Comparison of ENCODE assay signal across 8 cellular contexts in the genomic region with DNA sequence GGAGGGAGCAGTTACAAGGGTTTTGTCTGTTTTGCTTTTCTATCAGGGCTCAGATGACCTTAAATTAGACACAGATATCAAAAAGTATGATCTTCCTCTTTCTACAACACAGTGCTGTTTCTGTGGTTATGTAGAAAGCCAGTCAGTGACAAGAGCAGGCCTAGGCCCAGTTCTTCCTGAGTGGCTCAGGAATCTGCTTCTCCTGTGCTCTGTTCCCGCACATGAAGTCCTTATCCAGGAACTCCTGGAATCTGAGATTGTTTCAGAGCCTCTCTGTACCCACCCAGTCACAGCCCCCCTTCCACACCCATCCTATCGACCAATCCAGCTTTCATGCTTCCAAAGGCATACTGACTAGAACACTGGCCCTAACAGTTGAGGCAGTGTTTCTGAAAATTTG. TPM values are rescaled to one million over a fixed set of nuclear protein-coding genes. Genes with fewer than 3 reads are reported as not detected.
DNase-seq lines count a peak whose midpoint lies in the region; ATAC-seq and TF ChIP-seq lines count a peak whose summit lies in the region.
"Had no signal": no experiment of that assay in that cellular context is flagged by ENCODE, and none has a peak within 500 bp of the region (broad histone marks: within the 10 kb centered on the region; RNA-seq: fewer than 3 reads in every experiment).

No MANE protein-coding gene starts in this region.

- peaks cover 25% of the 10 kb centered on the region for H3K4me1 Mint-ChIP-seq in stimulated activated naive CD8-positive, alpha-beta T cell treated with anti-CD3 and anti-CD28 coated beads, Interleukin-15, Interleukin-2, amounts not matched to agents 100 ng/mL and 50 ng/mL, for 24 hours (ENCODE audit: low read depth)
- peaks cover 7 to 10% of the 10 kb centered on the region in 2 experiments for H3K4me1 Mint-ChIP-seq in H9

- no peak overlapping the region for H3K23ac ChIP-seq in H9 (ENCODE audit: insufficient read length, low read depth, low read length)

- H3F3A ChIP-seq in PC-9 (ENCODE audit: insufficient read depth, low read depth) = peaks cover 6% of the 10 kb centered on the region; the same call in 1 of the 2 replicates

- intact Hi-C loops in HCT116 (cut with micrococcal nuclease) (no loop called here), PC-9 (cut with micrococcal nuclease; ENCODE audit: unreplicated experiment) (no loop called here)

- H3K4me1 ChIP-seq in HCT116 (ENCODE audit: control insufficient read depth in 1 of 2, insufficient read depth in 2 of 2, low read length in 2 of 2) (peaks cover 11 to 16% of the 10 kb centered on the region in 2 experiments), PC-9 (replicated peaks; ENCODE audit: insufficient read depth) (peaks cover 21% of the 10 kb centered on the region), gastroesophageal sphincter (peaks cover 0 to 25% (median 0%) of the 10 kb centered on the region in 3 donors), H9 (ENCODE audit: insufficient read depth, low read length) (no peaks in the 10 kb centered on the region)

- no peak for TF ChIP-seq POLR2A in HCT116 (IDR thresholded peaks at IDR 0.05; ENCODE audit: borderline replicate concordance, extremely low read depth, insufficient read depth, insufficient read length)
- no peak for TF ChIP-seq POLR2A in gastroesophageal sphincter (IDR thresholded peaks at IDR 0.05)

- no peaks in the 10 kb centered on the region for H3K27me3 ChIP-seq in HCT116 (ENCODE audit: insufficient read depth, low read length)
- H3K27me3 ChIP-seq in PC-9 (ENCODE audit: insufficient read depth, low read depth) = no peaks in the 10 kb centered on the region
- no peaks in the 10 kb centered on the region for H3K27me3 ChIP-seq in gastroesophageal sphincter
- no peaks in the 10 kb centered on the region for H3K27me3 ChIP-seq in H9 (ENCODE audit: insufficient read depth, low read length)

- no peak overlapping the region for H3T11ph ChIP-seq in H9 (ENCODE audit: low read length)

- POLR2A ChIA-PET in HCT116 (lab: Charles Lee) = no interaction called here
- POLR2A ChIA-PET in PC-9 (lab: Charles Lee; ENCODE audit: unreplicated experiment) = interaction anchor here (0.7 kb wide), 1 partner anchor 472 kb away, joined by 5 read pairs; no protein-coding TSS in a partner anchor

- ATAC-seq in HCT116 (no peak; the same call in 1 of the 2 replicates), gastroesophageal sphincter (peak; percentile 42)

- WGBS in gastroesophageal sphincter (ENCODE audit: low coverage in 1 of 2), 2 donors = 39 to 95% methylated on average over 2 of the region's 2 CpGs
- WGBS in H9 (ENCODE audit: extremely low coverage, insufficient read length, low lambda C conversion rate) = no CpG with 5 or more reads among the region's 2 CpGs

- H2AK5ac ChIP-seq in H9 (ENCODE audit: insufficient read length, low read length) = no peak overlapping the region

- no peak overlapping the region for H3K18ac ChIP-seq in H9 (ENCODE audit: insufficient read length, low read depth, low read length)

- no peak overlapping the region for H2BK20ac ChIP-seq in H9 (ENCODE audit: low read depth, low read length, poor library complexity, severe bottlenecking)

- H3K9ac ChIP-seq in HCT116 (ENCODE audit: low read length) (no peak overlapping the region), H9 (ENCODE audit: extremely low read depth, insufficient read length, low read length) (no peak overlapping the region)

- no peaks in the 10 kb centered on the region for H3K36me3 ChIP-seq in HCT116 (ENCODE audit: control insufficient read depth in 1 of 2, insufficient read depth in 2 of 2, low read length in 2 of 2)
- H3K36me3 ChIP-seq in PC-9 (ENCODE audit: low read depth) = no peaks in the 10 kb centered on the region
- H3K36me3 ChIP-seq in gastroesophageal sphincter = peaks cover 0 to 93% of the 10 kb centered on the region in 2 donors

- no peak overlapping the region for H2BK15ac ChIP-seq in H9 (ENCODE audit: low read depth, low read length)

- H2AFZ ChIP-seq in HCT116 (ENCODE audit: low read depth, low read length, poor library complexity, severe bottlenecking) (no peak overlapping the region), PC-9 (no peak overlapping the region), H9 (ENCODE audit: low read length) (no peak overlapping the region)

- H3K9me3 ChIP-seq in HCT116 (ENCODE audit: control insufficient read depth in 1 of 2, insufficient read depth in 1 of 2, low read depth in 1 of 2, low read length in 2 of 2) (no peaks in the 10 kb centered on the region), PC-9 (ENCODE audit: insufficient read depth, low read depth) (no peaks in the 10 kb centered on the region), gastroesophageal sphincter (no peaks in the 10 kb centered on the region), H9 (ENCODE audit: control insufficient read depth, low read depth, low read length) (no peaks in the 10 kb centered on the region)

- H3K27ac ChIP-seq in HCT116 (ENCODE audit: low read depth, low read length) (no peak overlapping the region), PC-9 (peak overlapping the region; percentile 57), gastroesophageal sphincter (peak overlapping the region in 2 of 4 donors; percentile 10 to 55), H9 (ENCODE audit: insufficient read length, low read depth, low read length) (no peak overlapping the region), coronary artery (peak overlapping the region in 1 of 2 donors; percentile 39)

- H3K4me3 ChIP-seq in HCT116 (replicated peaks in 1 of 2; ENCODE audit: low read depth in 1 of 2, low read length in 2 of 2) (no peak overlapping the region), PC-9 (no peak overlapping the region), gastroesophageal sphincter (no peak overlapping the region), coronary artery (no peak overlapping the region)

- no peak for TF ChIP-seq CTCF in HCT116 (IDR thresholded peaks at IDR 0.05 in 2 of 3, conservative IDR thresholded peaks at IDR 0.05 in 1 of 3; ENCODE audit: borderline replicate concordance in 1 of 3, insufficient read depth in 1 of 3, low read depth in 2 of 3, low read length in 2 of 3)
- no peak for TF ChIP-seq CTCF in PC-9 (conservative IDR thresholded peaks at IDR 0.05)
- TF ChIP-seq CTCF in gastroesophageal sphincter (IDR thresholded peaks at IDR 0.05) = no peak
- no peak for TF ChIP-seq CTCF in H9 (conservative IDR thresholded peaks at IDR 0.05)
- TF ChIP-seq CTCF in coronary artery (IDR thresholded peaks at IDR 0.05) = no peak

- H3K9me2 ChIP-seq in HCT116 (ENCODE audit: insufficient read depth) (no peaks in the 10 kb centered on the region), PC-9 (ENCODE audit: insufficient read depth) (no peaks in the 10 kb centered on the region)

- RAD21 ChIA-PET in HCT116 (lab: Charles Lee; ENCODE audit: low non-redundant PET in 1 of 2, low total read pairs in 2 of 2, uncharacterized antibody in 2 of 2, unreplicated experiment in 2 of 2) = no interaction called here

- no peak overlapping the region for H4K5ac ChIP-seq in H9 (ENCODE audit: insufficient read length, low read depth, low read length)

- H3K56ac ChIP-seq in H9 (ENCODE audit: insufficient read length, low read depth, low read length) = no peak overlapping the region

- no peak overlapping the region for H2BK120ac ChIP-seq in H9 (ENCODE audit: low read depth, low read length, poor library complexity, severe bottlenecking)

- H2BK12ac ChIP-seq in H9 (ENCODE audit: insufficient read length, low read depth, low read length) = no peak overlapping the region

- H2BK5ac ChIP-seq in H9 (ENCODE audit: insufficient read length, low read length) = no peak overlapping the region

- peaks cover 59% of the 10 kb centered on the region for H3K36me3 Mint-ChIP-seq in stimulated activated naive CD8-positive, alpha-beta T cell treated with anti-CD3 and anti-CD28 coated beads, Interleukin-15, Interleukin-2, amounts not matched to agents 100 ng/mL and 50 ng/mL, for 24 hours (ENCODE audit: low read depth)
- no peaks in the 10 kb centered on the region; a peak in 2 of 7 replicates for H3K36me3 Mint-ChIP-seq in H9 (ENCODE audit: insufficient read depth in 1 of 3, low read depth in 3 of 3)

- H4K20me1 ChIP-seq in HCT116 (ENCODE audit: insufficient read depth) (no peaks in the 10 kb centered on the region), PC-9 (ENCODE audit: insufficient read depth) (no peaks in the 10 kb centered on the region), H9 (ENCODE audit: control insufficient read depth, insufficient read depth, insufficient read length) (no peaks in the 10 kb centered on the region)

- H3K9me3 Mint-ChIP-seq in stimulated activated naive CD8-positive, alpha-beta T cell treated with anti-CD3 and anti-CD28 coated beads, Interleukin-15, Interleukin-2, amounts not matched to agents 100 ng/mL and 50 ng/mL, for 24 hours = no peaks in the 10 kb centered on the region
- no peaks in the 10 kb centered on the region for H3K9me3 Mint-ChIP-seq in H9

- no peak for TF ChIP-seq EP300 in gastroesophageal sphincter (IDR thresholded peaks at IDR 0.05)

- no peak overlapping the region for H3K4ac ChIP-seq in H9 (ENCODE audit: low read depth, low read length)

- TF ChIP-seq RAD21 in HCT116 (IDR thresholded peaks at IDR 0.05; ENCODE audit: low read depth) = no peak

- H4K8ac ChIP-seq in H9 (replicated peaks; ENCODE audit: insufficient read length, low read depth, low read length) = no peak overlapping the region

- DNase-seq in HCT116 (ENCODE audit: low read depth, low spot score) (no peak), PC-9 (no peak), H9 (no peak), coronary artery (ENCODE audit: low spot score) (no peak), AG08396 (ENCODE audit: low spot score) (no peak)
- DNase-seq: T-helper 9 cell had no signal

- H3K14ac ChIP-seq in H9 (ENCODE audit: insufficient read depth, low read length) = no peak overlapping the region

- H3K27me3 Mint-ChIP-seq in stimulated activated naive CD8-positive, alpha-beta T cell treated with anti-CD3 and anti-CD28 coated beads, Interleukin-15, Interleukin-2, amounts not matched to agents 100 ng/mL and 50 ng/mL, for 24 hours = no peaks in the 10 kb centered on the region
- no peaks in the 10 kb centered on the region for H3K27me3 Mint-ChIP-seq in H9 (ENCODE audit: low read depth)

- no peaks in the 10 kb centered on the region for H3K23me2 ChIP-seq in H9 (ENCODE audit: insufficient read length, low read depth, low read length, poor library complexity, severe bottlenecking)

- no TSS peak for BruUV-seq in HCT116 (replicated peaks; lab: Mats Ljungman, UMichigan)
- BruUV-seq in PC-9 (replicated peaks; lab: Mats Ljungman, UMichigan) = no TSS peak

- H3K4me3 Mint-ChIP-seq in stimulated activated naive CD8-positive, alpha-beta T cell treated with anti-CD3 and anti-CD28 coated beads, Interleukin-15, Interleukin-2, amounts not matched to agents 100 ng/mL and 50 ng/mL, for 24 hours = peak overlapping the region; percentile 35
- no peak overlapping the region for H3K4me3 Mint-ChIP-seq in H9

- H3K27ac Mint-ChIP-seq in stimulated activated naive CD8-positive, alpha-beta T cell treated with anti-CD3 and anti-CD28 coated beads, Interleukin-15, Interleukin-2, amounts not matched to agents 100 ng/mL and 50 ng/mL, for 24 hours = peak overlapping the region; percentile 32
- no peak overlapping the region for H3K27ac Mint-ChIP-seq in H9

- H3K4me2 ChIP-seq in HCT116 (ENCODE audit: low read length) (peak overlapping the region; percentile 32), PC-9 (peak overlapping the region; percentile 58), H9 (ENCODE audit: insufficient read depth, insufficient read length, low read length) (no peak overlapping the region)

- H3K79me1 ChIP-seq in H9 (ENCODE audit: insufficient read depth, low read depth, low read length, poor library complexity, severe bottlenecking) = no peaks in the 10 kb centered on the region

- no peak overlapping the region for H4K91ac ChIP-seq in H9 (ENCODE audit: insufficient read length, low read depth, low read length)

- CTCF ChIA-PET in HCT116 (lab: Charles Lee) (no interaction called here), PC-9 (lab: Charles Lee) (no interaction called here)

- H3K79me2 ChIP-seq in HCT116 (ENCODE audit: insufficient read depth, low read length) (no peaks in the 10 kb centered on the region), PC-9 (ENCODE audit: low read depth) (0 out of 2 replicates have a peak, but pooled peaks cover 2% of the 10 kb centered on the region), H9 (ENCODE audit: insufficient read depth, low read length) (no peaks in the 10 kb centered on the region)

RNA-seq across cellular contexts. Expression of a gene that starts 40.4 kb away (rescaled TPM):
- 30.5 TPM for total RNA-seq in HCT116 (2021; ENCODE audit: unreplicated experiment)
- 15.2 and 16.4 TPM in 2 replicates for polyA plus RNA-seq in HCT116 (2012)
- 12.6 and 14.5 TPM in 2 replicates for total RNA-seq in PC-9 (2021)
- total RNA-seq in gastroesophageal sphincter = 10 to 100 TPM; 19.7 to 24.2 (median 21.9) TPM
- total RNA-seq in H9 (2021) = 26.3 and 26.9 TPM in 2 replicates

RNA-seq across cellular contexts. Expression of a gene that starts 50.3 kb away (rescaled TPM):
- total RNA-seq in HCT116 (2021; ENCODE audit: unreplicated experiment) = 31.4 TPM
- 20.3 and 21.6 TPM in 2 replicates for polyA plus RNA-seq in HCT116 (2012)
- total RNA-seq in PC-9 (2021) = 75.6 and 87.2 TPM in 2 replicates
- 10 to 100 TPM; 22.9 to 43.3 (median 31.0) TPM for total RNA-seq in gastroesophageal sphincter
- total RNA-seq in H9 (2021) = 15.3 and 16.1 TPM in 2 replicates
